In the genomic region with DNA sequence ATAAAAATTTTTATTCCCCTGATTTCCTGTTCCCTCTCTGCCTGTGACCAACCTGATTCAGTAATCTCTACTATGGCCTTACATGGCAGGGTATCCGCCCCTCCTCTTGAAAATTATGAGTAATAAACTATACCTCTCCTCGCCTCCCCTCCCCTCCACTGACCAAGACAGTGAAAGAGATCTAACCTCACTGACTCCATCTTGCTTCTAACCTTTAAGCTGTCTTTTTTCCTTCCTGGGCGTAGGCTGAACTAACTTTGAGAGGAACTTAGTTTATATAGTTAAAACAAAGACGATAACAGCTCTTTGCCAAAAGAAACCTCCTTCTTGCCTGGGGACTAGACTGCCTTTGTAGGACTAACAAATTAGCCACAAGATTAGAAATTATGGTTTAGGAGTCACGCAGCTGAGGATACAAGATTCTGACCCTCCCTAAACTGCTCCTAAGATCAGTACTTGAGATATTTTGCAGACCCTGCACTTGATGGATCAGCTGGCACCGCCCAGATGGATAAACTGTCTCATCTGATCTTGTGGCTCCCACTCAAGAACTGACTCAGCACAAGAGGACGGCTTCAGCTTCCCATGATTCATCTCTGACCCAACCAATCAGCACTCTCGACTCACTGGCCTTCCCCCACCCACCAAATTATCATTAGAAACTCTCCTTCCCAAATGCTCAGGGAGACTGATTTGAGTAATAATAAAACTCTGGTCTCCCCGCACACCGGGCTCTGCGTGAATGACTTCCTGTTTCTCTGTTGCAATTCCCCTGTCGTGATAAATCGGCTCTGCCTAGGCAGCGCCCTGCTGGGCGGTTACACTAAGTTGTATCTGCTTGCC, we compare ENCODE assay signal across 1 cellular context.
TF ChIP-seq lines count a peak whose summit lies in the region.

No MANE protein-coding gene starts in this region.

TF ChIP-seq in K562, 482 proteins besides CTCF, POLR2A, EP300 and RAD21 (continued from another document):
- TF ChIP-seq, protein P1, sequence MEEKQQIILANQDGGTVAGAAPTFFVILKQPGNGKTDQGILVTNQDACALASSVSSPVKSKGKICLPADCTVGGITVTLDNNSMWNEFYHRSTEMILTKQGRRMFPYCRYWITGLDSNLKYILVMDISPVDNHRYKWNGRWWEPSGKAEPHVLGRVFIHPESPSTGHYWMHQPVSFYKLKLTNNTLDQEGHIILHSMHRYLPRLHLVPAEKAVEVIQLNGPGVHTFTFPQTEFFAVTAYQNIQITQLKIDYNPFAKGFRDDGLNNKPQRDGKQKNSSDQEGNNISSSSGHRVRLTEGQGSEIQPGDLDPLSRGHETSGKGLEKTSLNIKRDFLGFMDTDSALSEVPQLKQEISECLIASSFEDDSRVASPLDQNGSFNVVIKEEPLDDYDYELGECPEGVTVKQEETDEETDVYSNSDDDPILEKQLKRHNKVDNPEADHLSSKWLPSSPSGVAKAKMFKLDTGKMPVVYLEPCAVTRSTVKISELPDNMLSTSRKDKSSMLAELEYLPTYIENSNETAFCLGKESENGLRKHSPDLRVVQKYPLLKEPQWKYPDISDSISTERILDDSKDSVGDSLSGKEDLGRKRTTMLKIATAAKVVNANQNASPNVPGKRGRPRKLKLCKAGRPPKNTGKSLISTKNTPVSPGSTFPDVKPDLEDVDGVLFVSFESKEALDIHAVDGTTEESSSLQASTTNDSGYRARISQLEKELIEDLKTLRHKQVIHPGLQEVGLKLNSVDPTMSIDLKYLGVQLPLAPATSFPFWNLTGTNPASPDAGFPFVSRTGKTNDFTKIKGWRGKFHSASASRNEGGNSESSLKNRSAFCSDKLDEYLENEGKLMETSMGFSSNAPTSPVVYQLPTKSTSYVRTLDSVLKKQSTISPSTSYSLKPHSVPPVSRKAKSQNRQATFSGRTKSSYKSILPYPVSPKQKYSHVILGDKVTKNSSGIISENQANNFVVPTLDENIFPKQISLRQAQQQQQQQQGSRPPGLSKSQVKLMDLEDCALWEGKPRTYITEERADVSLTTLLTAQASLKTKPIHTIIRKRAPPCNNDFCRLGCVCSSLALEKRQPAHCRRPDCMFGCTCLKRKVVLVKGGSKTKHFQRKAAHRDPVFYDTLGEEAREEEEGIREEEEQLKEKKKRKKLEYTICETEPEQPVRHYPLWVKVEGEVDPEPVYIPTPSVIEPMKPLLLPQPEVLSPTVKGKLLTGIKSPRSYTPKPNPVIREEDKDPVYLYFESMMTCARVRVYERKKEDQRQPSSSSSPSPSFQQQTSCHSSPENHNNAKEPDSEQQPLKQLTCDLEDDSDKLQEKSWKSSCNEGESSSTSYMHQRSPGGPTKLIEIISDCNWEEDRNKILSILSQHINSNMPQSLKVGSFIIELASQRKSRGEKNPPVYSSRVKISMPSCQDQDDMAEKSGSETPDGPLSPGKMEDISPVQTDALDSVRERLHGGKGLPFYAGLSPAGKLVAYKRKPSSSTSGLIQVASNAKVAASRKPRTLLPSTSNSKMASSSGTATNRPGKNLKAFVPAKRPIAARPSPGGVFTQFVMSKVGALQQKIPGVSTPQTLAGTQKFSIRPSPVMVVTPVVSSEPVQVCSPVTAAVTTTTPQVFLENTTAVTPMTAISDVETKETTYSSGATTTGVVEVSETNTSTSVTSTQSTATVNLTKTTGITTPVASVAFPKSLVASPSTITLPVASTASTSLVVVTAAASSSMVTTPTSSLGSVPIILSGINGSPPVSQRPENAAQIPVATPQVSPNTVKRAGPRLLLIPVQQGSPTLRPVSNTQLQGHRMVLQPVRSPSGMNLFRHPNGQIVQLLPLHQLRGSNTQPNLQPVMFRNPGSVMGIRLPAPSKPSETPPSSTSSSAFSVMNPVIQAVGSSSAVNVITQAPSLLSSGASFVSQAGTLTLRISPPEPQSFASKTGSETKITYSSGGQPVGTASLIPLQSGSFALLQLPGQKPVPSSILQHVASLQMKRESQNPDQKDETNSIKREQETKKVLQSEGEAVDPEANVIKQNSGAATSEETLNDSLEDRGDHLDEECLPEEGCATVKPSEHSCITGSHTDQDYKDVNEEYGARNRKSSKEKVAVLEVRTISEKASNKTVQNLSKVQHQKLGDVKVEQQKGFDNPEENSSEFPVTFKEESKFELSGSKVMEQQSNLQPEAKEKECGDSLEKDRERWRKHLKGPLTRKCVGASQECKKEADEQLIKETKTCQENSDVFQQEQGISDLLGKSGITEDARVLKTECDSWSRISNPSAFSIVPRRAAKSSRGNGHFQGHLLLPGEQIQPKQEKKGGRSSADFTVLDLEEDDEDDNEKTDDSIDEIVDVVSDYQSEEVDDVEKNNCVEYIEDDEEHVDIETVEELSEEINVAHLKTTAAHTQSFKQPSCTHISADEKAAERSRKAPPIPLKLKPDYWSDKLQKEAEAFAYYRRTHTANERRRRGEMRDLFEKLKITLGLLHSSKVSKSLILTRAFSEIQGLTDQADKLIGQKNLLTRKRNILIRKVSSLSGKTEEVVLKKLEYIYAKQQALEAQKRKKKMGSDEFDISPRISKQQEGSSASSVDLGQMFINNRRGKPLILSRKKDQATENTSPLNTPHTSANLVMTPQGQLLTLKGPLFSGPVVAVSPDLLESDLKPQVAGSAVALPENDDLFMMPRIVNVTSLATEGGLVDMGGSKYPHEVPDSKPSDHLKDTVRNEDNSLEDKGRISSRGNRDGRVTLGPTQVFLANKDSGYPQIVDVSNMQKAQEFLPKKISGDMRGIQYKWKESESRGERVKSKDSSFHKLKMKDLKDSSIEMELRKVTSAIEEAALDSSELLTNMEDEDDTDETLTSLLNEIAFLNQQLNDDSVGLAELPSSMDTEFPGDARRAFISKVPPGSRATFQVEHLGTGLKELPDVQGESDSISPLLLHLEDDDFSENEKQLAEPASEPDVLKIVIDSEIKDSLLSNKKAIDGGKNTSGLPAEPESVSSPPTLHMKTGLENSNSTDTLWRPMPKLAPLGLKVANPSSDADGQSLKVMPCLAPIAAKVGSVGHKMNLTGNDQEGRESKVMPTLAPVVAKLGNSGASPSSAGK (IDR thresholded peaks at IDR 0.05) = no peak
- TF ChIP-seq, protein P2, sequence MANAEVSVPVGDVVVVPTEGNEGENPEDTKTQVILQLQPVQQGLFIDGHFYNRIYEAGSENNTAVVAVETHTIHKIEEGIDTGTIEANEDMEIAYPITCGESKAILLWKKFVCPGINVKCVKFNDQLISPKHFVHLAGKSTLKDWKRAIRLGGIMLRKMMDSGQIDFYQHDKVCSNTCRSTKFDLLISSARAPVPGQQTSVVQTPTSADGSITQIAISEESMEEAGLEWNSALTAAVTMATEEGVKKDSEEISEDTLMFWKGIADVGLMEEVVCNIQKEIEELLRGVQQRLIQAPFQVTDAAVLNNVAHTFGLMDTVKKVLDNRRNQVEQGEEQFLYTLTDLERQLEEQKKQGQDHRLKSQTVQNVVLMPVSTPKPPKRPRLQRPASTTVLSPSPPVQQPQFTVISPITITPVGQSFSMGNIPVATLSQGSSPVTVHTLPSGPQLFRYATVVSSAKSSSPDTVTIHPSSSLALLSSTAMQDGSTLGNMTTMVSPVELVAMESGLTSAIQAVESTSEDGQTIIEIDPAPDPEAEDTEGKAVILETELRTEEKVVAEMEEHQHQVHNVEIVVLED (CRISPR knock-in tag; IDR thresholded peaks at IDR 0.05) = peak; percentile 62
- TF ChIP-seq HDAC1 (IDR thresholded peaks at IDR 0.05) (no peak), RBFOX2 (IDR thresholded peaks at IDR 0.05; ENCODE audit: low read depth, low read length) (no peak), ETV6 (IDR thresholded peaks at IDR 0.05; ENCODE audit: borderline replicate concordance in 1 of 2, low read depth in 2 of 2, low read length in 1 of 2) (no peak), ETV6 (CRISPR knock-in tag; IDR thresholded peaks at IDR 0.05; ENCODE audit: borderline replicate concordance) (no peak), TFAM (CRISPR knock-in tag; conservative IDR thresholded peaks at IDR 0.05) (no peak), EHMT2 (IDR thresholded peaks at IDR 0.05) (no peak), ERF (CRISPR knock-in tag; IDR thresholded peaks at IDR 0.05) (0 out of 2 replicates have a peak, but pooled peaks have one; percentile 70), DDX20 (tag; IDR thresholded peaks at IDR 0.05; ENCODE audit: low read depth) (peak; percentile 88), TAF7 (tag; IDR thresholded peaks at IDR 0.05) (peak; percentile 77), MAFG (tag; conservative IDR thresholded peaks at IDR 0.05) (peak; percentile 87), SIN3B (IDR thresholded peaks at IDR 0.05; ENCODE audit: low read depth) (no peak), ZNF583 (CRISPR knock-in tag; IDR thresholded peaks at IDR 0.05) (peak; percentile 87), ZNF316 (IDR thresholded peaks at IDR 0.05) (peak; percentile 92), BHLHE40 (IDR thresholded peaks at IDR 0.05; ENCODE audit: low read length) (no peak)
- TF ChIP-seq, protein P3, sequence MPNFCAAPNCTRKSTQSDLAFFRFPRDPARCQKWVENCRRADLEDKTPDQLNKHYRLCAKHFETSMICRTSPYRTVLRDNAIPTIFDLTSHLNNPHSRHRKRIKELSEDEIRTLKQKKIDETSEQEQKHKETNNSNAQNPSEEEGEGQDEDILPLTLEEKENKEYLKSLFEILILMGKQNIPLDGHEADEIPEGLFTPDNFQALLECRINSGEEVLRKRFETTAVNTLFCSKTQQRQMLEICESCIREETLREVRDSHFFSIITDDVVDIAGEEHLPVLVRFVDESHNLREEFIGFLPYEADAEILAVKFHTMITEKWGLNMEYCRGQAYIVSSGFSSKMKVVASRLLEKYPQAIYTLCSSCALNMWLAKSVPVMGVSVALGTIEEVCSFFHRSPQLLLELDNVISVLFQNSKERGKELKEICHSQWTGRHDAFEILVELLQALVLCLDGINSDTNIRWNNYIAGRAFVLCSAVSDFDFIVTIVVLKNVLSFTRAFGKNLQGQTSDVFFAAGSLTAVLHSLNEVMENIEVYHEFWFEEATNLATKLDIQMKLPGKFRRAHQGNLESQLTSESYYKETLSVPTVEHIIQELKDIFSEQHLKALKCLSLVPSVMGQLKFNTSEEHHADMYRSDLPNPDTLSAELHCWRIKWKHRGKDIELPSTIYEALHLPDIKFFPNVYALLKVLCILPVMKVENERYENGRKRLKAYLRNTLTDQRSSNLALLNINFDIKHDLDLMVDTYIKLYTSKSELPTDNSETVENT (CRISPR knock-in tag; IDR thresholded peaks at IDR 0.05) = no peak
- TF ChIP-seq, protein P4, sequence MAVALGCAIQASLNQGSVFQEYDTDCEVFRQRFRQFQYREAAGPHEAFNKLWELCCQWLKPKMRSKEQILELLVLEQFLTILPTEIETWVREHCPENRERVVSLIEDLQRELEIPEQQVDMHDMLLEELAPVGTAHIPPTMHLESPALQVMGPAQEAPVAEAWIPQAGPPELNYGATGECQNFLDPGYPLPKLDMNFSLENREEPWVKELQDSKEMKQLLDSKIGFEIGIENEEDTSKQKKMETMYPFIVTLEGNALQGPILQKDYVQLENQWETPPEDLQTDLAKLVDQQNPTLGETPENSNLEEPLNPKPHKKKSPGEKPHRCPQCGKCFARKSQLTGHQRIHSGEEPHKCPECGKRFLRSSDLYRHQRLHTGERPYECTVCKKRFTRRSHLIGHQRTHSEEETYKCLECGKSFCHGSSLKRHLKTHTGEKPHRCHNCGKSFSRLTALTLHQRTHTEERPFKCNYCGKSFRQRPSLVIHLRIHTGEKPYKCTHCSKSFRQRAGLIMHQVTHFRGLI (CRISPR knock-in tag; IDR thresholded peaks at IDR 0.05) = peak; percentile 80; the same call in 1 of the 2 replicates
